2 cellular contexts compared by ENCODE assay signal in genomic region chr16:75593308-75593707, GRCh38.
TF ChIP-seq lines count a peak whose summit lies in the region.

No MANE protein-coding gene starts in this region.

TF ChIP-seq in GM23338, 12 proteins besides CTCF, POLR2A, EP300 and RAD21:
- TF ChIP-seq STAT1 (IDR thresholded peaks at IDR 0.05; ENCODE audit: unreplicated experiment) (no peak), ZNF462 (CRISPR knock-in tag; IDR thresholded peaks at IDR 0.05) (no peak), ZNF114 (CRISPR knock-in tag; IDR thresholded peaks at IDR 0.05) (no peak), REST (IDR thresholded peaks at IDR 0.05; ENCODE audit: unreplicated experiment) (no peak), JUNB (IDR thresholded peaks at IDR 0.05; ENCODE audit: unreplicated experiment) (no peak)

TF ChIP-seq in H1, 55 proteins besides CTCF, POLR2A, EP300 and RAD21:
- TF ChIP-seq FOSL1 (IDR thresholded peaks at IDR 0.05; ENCODE audit: insufficient read depth, low read depth, low read length) = no peak
- TF ChIP-seq CHD7 (IDR thresholded peaks at IDR 0.05; ENCODE audit: insufficient replicate concordance, low read length) = no peak
- TF ChIP-seq RXRA (IDR thresholded peaks at IDR 0.05; ENCODE audit: insufficient read depth, low read depth, low read length) = no peak
- TF ChIP-seq CBX8 (IDR thresholded peaks at IDR 0.05; ENCODE audit: borderline replicate concordance, low read depth, low read length) = no peak
- TF ChIP-seq ATF3 (IDR thresholded peaks at IDR 0.05; ENCODE audit: insufficient read depth, low read depth, low read length) = no peak
- TF ChIP-seq ASH2L (IDR thresholded peaks at IDR 0.05; ENCODE audit: low read length) = no peak
- TF ChIP-seq YY1 (IDR thresholded peaks at IDR 0.05; ENCODE audit: low read depth, low read length) = no peak
TF ChIP-seq in H1: peak in this region for 0.
